Comparison of ENCODE assay signal across 22 cellular contexts in the genomic region with DNA sequence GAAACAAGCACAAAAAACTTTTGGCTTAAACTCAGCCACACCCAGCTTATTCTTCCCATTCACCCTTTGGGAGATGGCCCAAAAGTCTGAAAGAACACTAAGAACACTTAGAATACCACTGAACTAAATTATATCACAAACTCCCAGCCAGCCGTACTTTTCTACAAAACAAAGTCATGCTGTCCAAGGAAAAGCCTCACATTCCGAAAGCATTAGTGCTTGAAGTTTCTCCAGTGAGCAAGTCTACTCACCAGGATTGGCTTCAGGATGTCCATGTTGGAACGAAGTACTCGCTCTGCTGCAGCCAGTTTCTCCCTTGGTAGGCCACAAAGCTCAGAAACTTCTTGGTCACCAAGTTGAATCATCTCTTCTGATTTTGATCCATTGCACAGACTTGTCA.
A peak's percentile ranks its signal among the peaks of the same experiment; 100 is the strongest.
DNase-seq lines count a peak whose midpoint lies in the region; ATAC-seq and TF ChIP-seq lines count a peak whose summit lies in the region.
"Had no signal": no experiment of that assay in that cellular context is flagged by ENCODE, and none has a peak within 500 bp of the region (broad histone marks: within the 10 kb centered on the region; RNA-seq: fewer than 3 reads in every experiment).

No MANE protein-coding gene starts in this region.

- WGBS in GM23248 (ENCODE audit: low coverage in 1 of 2, low lambda C conversion rate in 2 of 2, missing lambda C conversion rate in 2 of 2), 2 experiments = 1 to 8% methylated on average over 4 of the region's 4 CpGs
- 40 to 83% methylated on average over 1 to 4 of the region's 4 CpGs for WGBS in gastroesophageal sphincter (ENCODE audit: low coverage in 1 of 2), 2 donors
- 46 to 62% methylated on average over 4 of the region's 4 CpGs for WGBS in tibial nerve, 2 donors

- H3K79me2 ChIP-seq in GM23248 (ENCODE audit: insufficient read depth) = no peaks in the 10 kb centered on the region

- H3K36me3 ChIP-seq in GM23248 (ENCODE audit: low read depth) = no peaks in the 10 kb centered on the region
- H3K36me3 ChIP-seq in gastroesophageal sphincter = peaks cover 5 to 90% of the 10 kb centered on the region in 2 donors
- H3K36me3 ChIP-seq in thoracic aorta = no peaks in the 10 kb centered on the region
- H3K36me3 ChIP-seq in tibial nerve = peaks cover 0 to 61% (median 0%) of the 10 kb centered on the region in 3 donors

- H3K27ac ChIP-seq in GM23248 = peak overlapping the region; percentile 74
- no peak overlapping the region for H3K27ac ChIP-seq in gastroesophageal sphincter
- H3K27ac ChIP-seq in thoracic aorta = peak overlapping the region in 1 of 2 donors; percentile 47
- H3K27ac ChIP-seq in tibial nerve = peak overlapping the region in 2 of 4 donors; percentile 39 to 46
- H3K27ac ChIP-seq: cardiac muscle cell, neutrophil had no signal

- H3K4me3 ChIP-seq in GM23248 = no peak overlapping the region
- H3K4me3 ChIP-seq in cardiac fibroblast (replicated peaks in 1 of 2; ENCODE audit: low read depth in 2 of 2, low read length in 2 of 2) = no peak overlapping the region
- no peak overlapping the region for H3K4me3 ChIP-seq in gastroesophageal sphincter
- H3K4me3 ChIP-seq in thoracic aorta = no peak overlapping the region
- H3K4me3 ChIP-seq in tibial nerve = no peak overlapping the region
- H3K4me3 ChIP-seq: cardiac muscle cell, sigmoid colon, transverse colon had no signal

- DNase-seq in GM23248 = peak; percentile 95
- peak; percentile 54 to 61 for DNase-seq in cardiac fibroblast (ENCODE audit: low read depth in 2 of 2)
- no peak for DNase-seq in thoracic aorta (ENCODE audit: low spot score)
- no peak for DNase-seq in NCI-H1105 treated with DMSO at 0.1 percent for 48 hours (lab: John Stamatoyannopoulos, UW)
- DNase-seq in tibial nerve (ENCODE audit: low spot score in 2 of 2) = no peak
- DNase-seq: activated CD4-positive, alpha-beta T cell treated with anti-CD3 and anti-CD28 coated beads for 48 hours; activated CD8-positive, alpha-beta memory T cell treated with anti-CD3 and anti-CD28 coated beads, Interleukin-2, amount 50 U/mL, for 48 hours; activated naive CD4-positive, alpha-beta T cell treated with anti-CD3 and anti-CD28 coated beads for 36 hours; CD4-positive, CD25-positive, alpha-beta regulatory T cell; effector CD8-positive, alpha-beta T cell; glutamatergic neuron; MV-4-11; NCI-H2107; NCI-H526 treated with DMSO at 0.1 percent for 48 hours; PC-3; sigmoid colon; SK-N-SH; transverse colon had no signal

- ATAC-seq in gastroesophageal sphincter = peak; percentile 75
- ATAC-seq in thoracic aorta (ENCODE audit: insufficient number of reproducible peaks, low FRiP score, low read depth) = peak; percentile 70
- no peak for ATAC-seq in HG03196 (IDR thresholded peaks at IDR 0.05; ENCODE audit: unreplicated experiment)
- ATAC-seq: PC-3 had no signal

- in situ Hi-C loops in GM23248 (cut with MboI) = no loop called here

- no peak overlapping the region for H2AFZ ChIP-seq in GM23248

- H3K4me2 ChIP-seq in GM23248 (ENCODE audit: unreplicated experiment) = peak overlapping the region; percentile 33
- H3K4me2 ChIP-seq: SK-N-SH had no signal

- peaks cover 56% of the 10 kb centered on the region for H3F3A ChIP-seq in GM23248 (ENCODE audit: insufficient read depth)

- H4K20me1 ChIP-seq in GM23248 (ENCODE audit: insufficient read depth) = 0 out of 2 replicates have a peak, but pooled peaks cover 3% of the 10 kb centered on the region

- TF ChIP-seq EP300 in gastroesophageal sphincter (IDR thresholded peaks at IDR 0.05) (no peak), tibial nerve (IDR thresholded peaks at IDR 0.05) (peak in 1 of 2 donors; percentile 34)

- H3K9me2 ChIP-seq in GM23248 (ENCODE audit: insufficient read depth) = no peaks in the 10 kb centered on the region
- H3K9me2 ChIP-seq: SK-N-SH had no signal

- TF ChIP-seq CTCF in cardiac fibroblast (IDR thresholded peaks at IDR 0.05; ENCODE audit: low read depth, low read length) = no peak
- no peak for TF ChIP-seq CTCF in gastroesophageal sphincter (IDR thresholded peaks at IDR 0.05)
- no peak for TF ChIP-seq CTCF in thoracic aorta (IDR thresholded peaks at IDR 0.05)
- no peak for TF ChIP-seq CTCF in tibial nerve (IDR thresholded peaks at IDR 0.05)

- H3K9me3 ChIP-seq in GM23248 (ENCODE audit: low read depth) (no peaks in the 10 kb centered on the region), gastroesophageal sphincter (no peaks in the 10 kb centered on the region), thoracic aorta (no peaks in the 10 kb centered on the region), tibial nerve (no peaks in the 10 kb centered on the region)
- H3K9me3 ChIP-seq: neutrophil, sigmoid colon, SK-N-SH, transverse colon had no signal

- H3K27me3 ChIP-seq in GM23248 (replicated peaks; ENCODE audit: insufficient read depth) (no peaks in the 10 kb centered on the region), gastroesophageal sphincter (no peaks in the 10 kb centered on the region), thoracic aorta (replicated peaks; ENCODE audit: insufficient read depth) (no peaks in the 10 kb centered on the region), tibial nerve (no peaks in the 10 kb centered on the region)
- H3K27me3 ChIP-seq: cardiac muscle cell, neutrophil, sigmoid colon, transverse colon had no signal

- H3K9ac ChIP-seq in GM23248 = peak overlapping the region; percentile 33; the same call in 1 of the 2 replicates
- H3K9ac ChIP-seq: SK-N-SH had no signal

- TF ChIP-seq POLR2A in gastroesophageal sphincter (IDR thresholded peaks at IDR 0.05) = no peak
- no peak for TF ChIP-seq POLR2A in tibial nerve (IDR thresholded peaks at IDR 0.05)

- H3K4me1 ChIP-seq in GM23248 (ENCODE audit: insufficient read depth) = peaks cover 58% of the 10 kb centered on the region
- peaks cover 0 to 71% (median 6%) of the 10 kb centered on the region in 3 donors for H3K4me1 ChIP-seq in gastroesophageal sphincter
- H3K4me1 ChIP-seq in thoracic aorta (ENCODE audit: control insufficient read depth in 1 of 2, low read depth in 2 of 2) = peaks cover 27 to 34% of the 10 kb centered on the region in 2 donors
- peaks cover 0 to 64% (median 34%) of the 10 kb centered on the region in 4 donors for H3K4me1 ChIP-seq in tibial nerve

Comparison
In these comparisons a context has a peak if more than half of its experiments do, and no peak if none do; other contexts are left out.
1. DNase-seq: peak in GM23248 (single experiment) and cardiac fibroblast (2 of 2); none in thoracic aorta (single experiment), NCI-H1105 treated with DMSO at 0.1 percent for 48 hours (single experiment) and tibial nerve (0 of 2).